In the genomic region with DNA sequence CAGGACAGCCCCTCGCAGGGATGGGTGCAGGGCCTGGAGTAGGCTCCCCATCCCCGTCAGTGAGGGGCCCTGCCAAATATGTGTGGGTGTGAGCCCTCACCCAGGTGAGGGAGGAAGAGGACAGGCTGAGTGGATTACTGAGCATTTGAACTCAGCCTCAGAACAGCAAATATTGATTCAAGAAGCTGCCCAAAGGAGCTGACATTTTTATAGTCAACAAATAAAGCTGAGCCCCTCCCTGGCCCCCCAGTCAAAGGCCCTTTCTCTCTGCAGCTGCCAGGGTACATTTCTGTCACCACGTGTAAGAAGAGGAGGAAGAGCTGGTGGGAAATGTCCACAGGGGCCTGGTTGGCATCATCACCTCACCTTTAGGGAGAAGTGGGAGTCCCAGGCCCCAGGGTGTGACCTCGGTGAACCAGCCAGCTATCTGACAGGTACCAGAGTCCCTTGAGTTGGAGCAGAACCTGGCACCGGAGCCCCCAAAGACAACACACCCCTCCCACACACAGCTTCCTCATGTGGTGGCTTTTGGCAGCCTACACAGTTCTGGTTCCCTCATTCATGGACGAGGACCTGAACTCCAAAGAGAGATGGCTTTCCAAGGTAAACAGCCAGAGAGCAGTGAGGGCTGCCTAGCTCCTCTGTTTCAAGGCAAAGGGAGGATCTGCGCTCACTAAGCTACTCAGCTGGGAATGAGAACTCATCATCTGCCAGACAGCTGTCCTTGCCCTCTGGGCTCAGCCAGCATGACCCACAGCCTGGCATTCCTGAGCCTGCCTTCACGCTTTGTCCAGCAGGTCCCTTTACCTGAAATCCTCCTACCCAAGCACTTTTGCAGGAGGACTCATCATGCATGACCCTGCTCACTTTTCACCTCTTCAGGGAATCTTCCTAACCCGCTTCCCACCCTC, we compare ENCODE assay signal across 13 cellular contexts. TPM values are rescaled to one million over a fixed set of nuclear protein-coding genes. Genes with fewer than 3 reads are reported as not detected.
A peak's percentile ranks its signal among the peaks of the same experiment; 100 is the strongest.
DNase-seq lines count a peak whose midpoint lies in the region; ATAC-seq lines count a peak whose summit lies in the region.
"Had no signal": no experiment of that assay in that cellular context is flagged by ENCODE, and none has a peak within 500 bp of the region (broad histone marks: within the 10 kb centered on the region; RNA-seq: fewer than 3 reads in every experiment).

No MANE protein-coding gene starts in this region.

- 0 out of 2 replicates have a peak, but pooled peaks cover 9% of the 10 kb centered on the region for H3K9me3 ChIP-seq in BLaER1
- no peaks in the 10 kb centered on the region for H3K9me3 ChIP-seq in SJCRH30 (replicated peaks)
- H3K9me3 ChIP-seq: adrenal gland had no signal

- peak overlapping the region; percentile 50 for H3K4me2 ChIP-seq in BLaER1

- ATAC-seq in GM18861 (IDR thresholded peaks at IDR 0.05; ENCODE audit: unreplicated experiment) (no peak), GM19455 (IDR thresholded peaks at IDR 0.05; ENCODE audit: unreplicated experiment) (no peak)
- ATAC-seq: Panc1 had no signal

- peaks cover 6% of the 10 kb centered on the region for H3K27me3 Mint-ChIP-seq in activated CD4-positive, alpha-beta T cell treated with anti-CD3 and anti-CD28 coated beads, Interleukin-2, amount 10 ng/mL, durations not matched to agents 24 days and 14 days

- H3K9me3 Mint-ChIP-seq in activated CD4-positive, alpha-beta T cell treated with anti-CD3 and anti-CD28 coated beads, Interleukin-2, amount 10 ng/mL, durations not matched to agents 24 days and 14 days = no peaks in the 10 kb centered on the region

- no peaks in the 10 kb centered on the region for H3K36me3 ChIP-seq in BLaER1
- H3K36me3 ChIP-seq in SJCRH30 = no peaks in the 10 kb centered on the region
- H3K36me3 ChIP-seq: adrenal gland, tibial nerve had no signal

- H3K27ac Mint-ChIP-seq in activated CD4-positive, alpha-beta T cell treated with anti-CD3 and anti-CD28 coated beads, Interleukin-2, amount 10 ng/mL, durations not matched to agents 24 days and 14 days = no peak overlapping the region

- H3K4me1 ChIP-seq in BLaER1 (peaks cover 16% of the 10 kb centered on the region), SJCRH30 (no peaks in the 10 kb centered on the region)
- H3K4me1 ChIP-seq: adrenal gland had no signal

- DNase-seq in DMS153 (lab: John Stamatoyannopoulos, UW) = peak; percentile 76
- peak; percentile 75 for DNase-seq in SHP77 (lab: John Stamatoyannopoulos, UW)
- peak; percentile 10 for DNase-seq in mucosa of gallbladder (ENCODE audit: low spot score)
- no peak for DNase-seq in activated CD4-positive, alpha-beta T cell treated with anti-CD3 and anti-CD28 coated beads, Interleukin-2, amount 10 ng/mL, durations not matched to agents 24 days and 14 days
- no peak for DNase-seq in SJCRH30
- DNase-seq: activated T-cell treated with anti-CD3 and anti-CD28 coated beads for 4 hours, adrenal gland had no signal

- no peak overlapping the region for H3K27ac ChIP-seq in BLaER1
- no peak overlapping the region for H3K27ac ChIP-seq in SJCRH30
- H3K27ac ChIP-seq: adrenal gland, tibial nerve had no signal

- no peak overlapping the region for H3K4me3 Mint-ChIP-seq in activated CD4-positive, alpha-beta T cell treated with anti-CD3 and anti-CD28 coated beads, Interleukin-2, amount 10 ng/mL, durations not matched to agents 24 days and 14 days

- no peaks in the 10 kb centered on the region for H4K20me1 ChIP-seq in BLaER1

- intact Hi-C loops in activated CD4-positive, alpha-beta T cell treated with anti-CD3 and anti-CD28 coated beads, Interleukin-2, amount 10 ng/mL, durations not matched to agents 24 days and 14 days (cut with micrococcal nuclease) = no loop called here

- H3K4me3 ChIP-seq in BLaER1 (no peak overlapping the region), SJCRH30 (no peak overlapping the region)
- H3K4me3 ChIP-seq: adrenal gland, tibial nerve had no signal

- no peak overlapping the region for H3K9ac ChIP-seq in BLaER1

- peaks cover 2% of the 10 kb centered on the region for H3K4me1 Mint-ChIP-seq in activated CD4-positive, alpha-beta T cell treated with anti-CD3 and anti-CD28 coated beads, Interleukin-2, amount 10 ng/mL, durations not matched to agents 24 days and 14 days

- no peaks in the 10 kb centered on the region for H3K27me3 ChIP-seq in BLaER1
- no peaks in the 10 kb centered on the region; the same call in 1 of the 2 replicates for H3K27me3 ChIP-seq in SJCRH30
- H3K27me3 ChIP-seq: adrenal gland, tibial nerve had no signal

- H3K36me3 Mint-ChIP-seq in activated CD4-positive, alpha-beta T cell treated with anti-CD3 and anti-CD28 coated beads, Interleukin-2, amount 10 ng/mL, durations not matched to agents 24 days and 14 days (ENCODE audit: low read depth) = no peaks in the 10 kb centered on the region

RNA-seq across cellular contexts. Expression of a gene that starts 43.0 kb away (rescaled TPM):
- 8.1 TPM for total RNA-seq in mucosa of gallbladder
- total RNA-seq in activated CD4-positive, alpha-beta T cell treated with anti-CD3 and anti-CD28 coated beads, Interleukin-2, amount 10 ng/mL, durations not matched to agents 24 days and 14 days = 3.1 and 3.5 TPM in 2 replicates
- 0.79 and 0.91 TPM in 2 replicates for total RNA-seq in SJCRH30 (2014; rRNA removed; shearing (Covaris generic))
- total RNA-seq: LHCN-M2 had no signal

Comparison
In these comparisons a context has a peak if more than half of its experiments do, and no peak if none do; other contexts are left out.
1. DNase-seq: peak in DMS153 (single experiment), SHP77 (2 of 2) and mucosa of gallbladder (single experiment); none in activated CD4-positive, alpha-beta T cell treated with anti-CD3 and anti-CD28 coated beads, Interleukin-2, amount 10 ng/mL, durations not matched to agents 24 days and 14 days (single experiment) and SJCRH30 (0 of 2).